In genomic region chr16:63623551-63624039, GRCh38 we compare ENCODE assay signal across 22 cellular contexts.
DNase-seq lines count a peak whose midpoint lies in the region; TF ChIP-seq lines count a peak whose summit lies in the region.
"Had no signal": no experiment of that assay in that cellular context is flagged by ENCODE, and none has a peak within 500 bp of the region (broad histone marks: within the 10 kb centered on the region; RNA-seq: fewer than 3 reads in every experiment).

No MANE protein-coding gene starts in this region.

- H3K27ac ChIP-seq in BLaER1 treated with 17β-estradiol and CSF1 and Interleukin-3, amounts not matched to agents 10 nM and 100 nM, result peak overlapping the region in 1 of 11 experiments; percentile 25; a peak in 1 of 22 replicates
- H3K27ac ChIP-seq in OCI-LY1 (ENCODE audit: low read depth, low read length, poor library complexity, severe bottlenecking), result peak overlapping the region; percentile 74
- H3K27ac ChIP-seq: A549, C4-2B, GM23248 had no signal

- H3F3A ChIP-seq in OCI-LY1 (ENCODE audit: insufficient read depth, low read length), result no peaks in the 10 kb centered on the region

- no peak overlapping the region for H2AFZ ChIP-seq in OCI-LY1 (ENCODE audit: low read length)
- peak overlapping the region; percentile 28 for H2AFZ ChIP-seq in neuron (ENCODE audit: low read depth, low read length)
- H2AFZ ChIP-seq: GM23248 had no signal

- no peak for TF ChIP-seq CTCF in OCI-LY1 (IDR thresholded peaks at IDR 0.05; ENCODE audit: low read length)

- H3K9me2 ChIP-seq in OCI-LY1 (ENCODE audit: low read depth, low read length), result no peaks in the 10 kb centered on the region

- no peaks in the 10 kb centered on the region for H4K20me1 ChIP-seq in BLaER1 treated with 17β-estradiol and CSF1 and Interleukin-3, amounts not matched to agents 10 nM and 100 nM
- H4K20me1 ChIP-seq in OCI-LY1 (ENCODE audit: insufficient read depth, low read length), result no peaks in the 10 kb centered on the region

- H3K27me3 ChIP-seq in BLaER1 treated with 17β-estradiol and CSF1 and Interleukin-3, amounts not matched to agents 10 nM and 100 nM, result no peaks in the 10 kb centered on the region
- no peaks in the 10 kb centered on the region for H3K27me3 ChIP-seq in OCI-LY1 (ENCODE audit: insufficient read depth, low read length)
- H3K27me3 ChIP-seq in neuron (ENCODE audit: insufficient read depth, low read length), result no peaks in the 10 kb centered on the region
- H3K27me3 ChIP-seq: BE2C had no signal

- no peaks in the 10 kb centered on the region for H3K79me2 ChIP-seq in OCI-LY1 (ENCODE audit: insufficient read depth, low read length)

- no peak overlapping the region for H3K9ac ChIP-seq in BLaER1 treated with 17β-estradiol and CSF1 and Interleukin-3, amounts not matched to agents 10 nM and 100 nM
- no peak overlapping the region; the same call in 1 of the 2 replicates for H3K9ac ChIP-seq in OCI-LY1 (ENCODE audit: low read length)
- H3K9ac ChIP-seq: GM23248 had no signal

- peaks cover 9 to 100% (median 67%) of the 10 kb centered on the region in 10 experiments; a peak in 19 of 20 replicates for H3K4me1 ChIP-seq in BLaER1 treated with 17β-estradiol and CSF1 and Interleukin-3, amounts not matched to agents 10 nM and 100 nM
- H3K4me1 ChIP-seq in OCI-LY1 (ENCODE audit: insufficient read depth, low read length, severe bottlenecking) (peaks cover 80% of the 10 kb centered on the region), neuron (ENCODE audit: insufficient read depth, low read length) (no peaks in the 10 kb centered on the region)
- H3K4me1 ChIP-seq: A549, BE2C had no signal

- no peaks in the 10 kb centered on the region for H3K36me3 ChIP-seq in BLaER1 treated with 17β-estradiol and CSF1 and Interleukin-3, amounts not matched to agents 10 nM and 100 nM
- no peaks in the 10 kb centered on the region for H3K36me3 ChIP-seq in OCI-LY1 (ENCODE audit: insufficient read depth, low read length)
- no peaks in the 10 kb centered on the region for H3K36me3 ChIP-seq in neuron (ENCODE audit: insufficient read depth, low read length)
- H3K36me3 ChIP-seq: BE2C had no signal

- H3K9me3 ChIP-seq in BLaER1 treated with 17β-estradiol and CSF1 and Interleukin-3, amounts not matched to agents 10 nM and 100 nM (replicated peaks in 1 of 11), result peaks cover 0 to 6% (median 0%) of the 10 kb centered on the region in 11 experiments; a peak in 2 of 22 replicates
- H3K9me3 ChIP-seq in OCI-LY1 (ENCODE audit: low read length) (no peaks in the 10 kb centered on the region), neuron (ENCODE audit: low read length) (no peaks in the 10 kb centered on the region)
- H3K9me3 ChIP-seq: A549, BE2C had no signal

- peak overlapping the region in 1 of 10 experiments; percentile 12; a peak in 1 of 20 replicates for H3K4me3 ChIP-seq in BLaER1 treated with 17β-estradiol and CSF1 and Interleukin-3, amounts not matched to agents 10 nM and 100 nM
- H3K4me3 ChIP-seq in OCI-LY1 (ENCODE audit: low read depth, low read length, poor library complexity, severe bottlenecking) (no peak overlapping the region), neuron (ENCODE audit: low read length) (no peak overlapping the region)
- H3K4me3 ChIP-seq: A549, GM12878, GM23248 had no signal

- DNase-seq in NCI-H526 (lab: John Stamatoyannopoulos, UW), result peak; percentile 76 to 81
- DNase-seq in SIG-M5 (lab: John Stamatoyannopoulos, UW), result no peak
- no peak for DNase-seq in NCI-H1694 treated with DMSO at 0.1 percent for 48 hours (lab: John Stamatoyannopoulos, UW)
- DNase-seq in activated effector memory CD4-positive, alpha-beta T cell treated with Interleukin-2 at 50 U/mL for 16 hours, result no peak
- DNase-seq: 8988T; ACHN; AML-193; BE2C; CD4-positive, CD25-positive, alpha-beta regulatory T cell; CD8-positive, alpha-beta T cell; DMS 273 treated with DMSO at 0.1 percent for 48 hours; DMS79; EL; GDM1; GM23248; H9 had no signal

- H3K4me2 ChIP-seq in BLaER1 treated with 17β-estradiol and CSF1 and Interleukin-3, amounts not matched to agents 10 nM and 100 nM, result peak overlapping the region in 9 of 11 experiments; percentile 23 to 76 (median 59); a peak in 16 of 22 replicates
- no peak overlapping the region; the same call in 1 of the 2 replicates for H3K4me2 ChIP-seq in OCI-LY1 (ENCODE audit: low read length)
- H3K4me2 ChIP-seq: A549 had no signal

Comparison
In these comparisons a context has a peak if more than half of its experiments do, and no peak if none do; other contexts are left out.
1. DNase-seq: peak in NCI-H526 (2 of 2); none in SIG-M5 (single experiment), NCI-H1694 treated with DMSO at 0.1 percent for 48 hours (single experiment) and activated effector memory CD4-positive, alpha-beta T cell treated with Interleukin-2 at 50 U/mL for 16 hours (single experiment).